Comparison of ENCODE assay signal across 9 cellular contexts in genomic region chr16:69326172-69326873, GRCh38. TPM values are rescaled to one million over a fixed set of nuclear protein-coding genes. Genes with fewer than 3 reads are reported as not detected.
DNase-seq lines count a peak whose midpoint lies in the region; ATAC-seq, FAIRE-seq and TF ChIP-seq lines count a peak whose summit lies in the region.
"Had no signal": no experiment of that assay in that cellular context is flagged by ENCODE, and none has a peak within 500 bp of the region (broad histone marks: within the 10 kb centered on the region; RNA-seq: fewer than 3 reads in every experiment).

No MANE protein-coding gene starts in this region.

- H3K4me1 ChIP-seq in CD8-positive, alpha-beta T cell (ENCODE audit: insufficient read depth, low read length), result peaks cover 35% of the 10 kb centered on the region
- H3K4me1 ChIP-seq in HepG2 (ENCODE audit: insufficient read depth, low read length) (peaks cover 60% of the 10 kb centered on the region), smooth muscle cell (ENCODE audit: low read depth) (peaks cover 16% of the 10 kb centered on the region)

- H3K4me2 ChIP-seq in HepG2 (ENCODE audit: low read depth, low read length) (peak overlapping the region; percentile 80), smooth muscle cell (no peak overlapping the region)

- H4K20me1 ChIP-seq in HepG2 (ENCODE audit: insufficient read depth, low read length), result peaks cover 35% of the 10 kb centered on the region
- H4K20me1 ChIP-seq in smooth muscle cell (ENCODE audit: low read depth), result peaks cover 57% of the 10 kb centered on the region

- POLR2A ChIA-PET in CD8-positive, alpha-beta T cell (lab: Charles Lee), result interaction anchor here (0.7 to 1.0 kb wide), 2 partner anchors 10 to 15 kb away, joined by 3 to 4 read pairs; partner anchors contain the start of gene VPS4A
- POLR2A ChIA-PET in HepG2 (lab: Yijun Ruan, JAX), result interaction anchor here (0.7 to 5.8 kb wide), 6 partner anchors 9 to 25 kb away, joined by 3 to 52 read pairs (median 8); partner anchors contain the start of genes COG8, NIP7, TMED6 and VPS4A

- in situ Hi-C loops in HepG2 (cut with HindIII; ENCODE audit: extremely low pct_ligation_motif_present, low pct_unique_long_range_greater_than_20kb), result no loop called here

- CTCF ChIA-PET in CD8-positive, alpha-beta T cell (lab: Charles Lee), result interaction anchor here (1.4 kb wide), 1 partner anchor 10 kb away, joined by 5 read pairs; no protein-coding TSS in a partner anchor
- CTCF ChIA-PET in HepG2 (lab: Yijun Ruan, JAX; ENCODE audit: low intra/inter-chr PET ratio, low total read pairs), result interaction anchor here (1.0 to 1.1 kb wide), 2 partner anchors 12 to 14 kb away, joined by 3 to 4 read pairs; partner anchors contain the start of gene NIP7

- no peaks in the 10 kb centered on the region for H3K9me3 Mint-ChIP-seq in CD8-positive, alpha-beta T cell

- peaks cover 3% of the 10 kb centered on the region for H3F3A ChIP-seq in smooth muscle cell (ENCODE audit: low read depth)

- H2AFZ ChIP-seq in HepG2 (ENCODE audit: low read length), result no peak overlapping the region
- no peak overlapping the region for H2AFZ ChIP-seq in smooth muscle cell (ENCODE audit: low read depth)

- no peak overlapping the region for H3K4me3 ChIP-seq in CD8-positive, alpha-beta T cell (ENCODE audit: low read depth, low read length)
- H3K4me3 ChIP-seq in HepG2 (replicated peaks in 1 of 3; ENCODE audit: insufficient read depth in 1 of 3, low read depth in 2 of 3, low read length in 3 of 3) (peak overlapping the region in 2 of 3 experiments; percentile 13 to 84; a peak in 4 of 6 replicates), smooth muscle cell (no peak overlapping the region)

- H3K79me2 ChIP-seq in HepG2 (ENCODE audit: insufficient read depth, low read length) (peaks cover 62% of the 10 kb centered on the region), smooth muscle cell (ENCODE audit: low read depth) (peaks cover 47% of the 10 kb centered on the region)

- H3K9me3 ChIP-seq in CD8-positive, alpha-beta T cell (ENCODE audit: low read length), result no peaks in the 10 kb centered on the region
- H3K9me3 ChIP-seq in HepG2 (ENCODE audit: low read length), result no peaks in the 10 kb centered on the region
- no peaks in the 10 kb centered on the region for H3K9me3 ChIP-seq in smooth muscle cell (replicated peaks; ENCODE audit: low read depth)

- H3K27me3 ChIP-seq in CD8-positive, alpha-beta T cell (ENCODE audit: insufficient read depth, low read length), result no peaks in the 10 kb centered on the region
- H3K27me3 ChIP-seq in HepG2 (ENCODE audit: control insufficient read depth in 1 of 2, insufficient read depth in 2 of 2, low read length in 2 of 2), result no peaks in the 10 kb centered on the region
- no peaks in the 10 kb centered on the region for H3K27me3 ChIP-seq in smooth muscle cell (ENCODE audit: low read depth)

- peaks cover 34% of the 10 kb centered on the region for H3K36me3 ChIP-seq in CD8-positive, alpha-beta T cell (ENCODE audit: insufficient read depth, low read length)
- H3K36me3 ChIP-seq in HepG2 (replicated peaks in 1 of 2; ENCODE audit: control insufficient read depth in 1 of 2, insufficient read depth in 2 of 2, low read length in 2 of 2) (peaks cover 24 to 46% of the 10 kb centered on the region in 2 experiments), smooth muscle cell (ENCODE audit: low read depth) (no peaks in the 10 kb centered on the region)

- no peak for ATAC-seq in CD8-positive, alpha-beta T cell
- peak; percentile 51 for ATAC-seq in HepG2
- no peak for ATAC-seq in HG03025 (IDR thresholded peaks at IDR 0.05; ENCODE audit: low FRiP score, unreplicated experiment)

- no peak for TF ChIP-seq CTCF in CD8-positive, alpha-beta T cell (IDR thresholded peaks at IDR 0.05)
- TF ChIP-seq CTCF in HepG2 (CRISPR knock-in tag; IDR thresholded peaks at IDR 0.05) (no peak), smooth muscle cell (IDR thresholded peaks at IDR 0.05; ENCODE audit: borderline replicate concordance, insufficient read depth, poor library complexity, severe bottlenecking) (no peak)

- BruUV-seq in HepG2 (replicated peaks; lab: Mats Ljungman, UMichigan), result TSS peak; percentile 10

- peak; percentile 33 to 40; a peak in 3 of 4 replicates for TF ChIP-seq EP300 in HepG2 (IDR thresholded peaks at IDR 0.05; ENCODE audit: low read depth in 2 of 2, low read length in 2 of 2)
- no peak for TF ChIP-seq EP300 in HepG2 (CRISPR knock-in tag; IDR thresholded peaks at IDR 0.05; ENCODE audit: borderline replicate concordance)

- no peak for DNase-seq in CD8-positive, alpha-beta T cell
- DNase-seq in RPMI8226 (peak; percentile 41), HepG2 (ENCODE audit: low spot score) (peak; percentile 94), smooth muscle cell (lab: John Stamatoyannopoulos, UW; ENCODE audit: unreplicated experiment) (no peak), middle frontal gyrus (ENCODE audit: extremely low spot score, low spot score) (no peak)
- DNase-seq: NCI-H446 had no signal

- H3K4me1 Mint-ChIP-seq in CD8-positive, alpha-beta T cell (ENCODE audit: low read depth), result peaks cover 49% of the 10 kb centered on the region

- FAIRE-seq in HepG2 (lab: Jason Lieb, UNC), result peak; percentile 94
- FAIRE-seq: colon, islet of Langerhans had no signal

- 13% methylated on average over 7 of the region's 7 CpGs for WGBS in HepG2 (ENCODE audit: low lambda C conversion rate)
- 88% methylated on average over 7 of the region's 7 CpGs for WGBS in smooth muscle cell (ENCODE audit: low lambda C conversion rate)

- intact Hi-C loops in CD8-positive, alpha-beta T cell (cut with DNase I, micrococcal nuclease), result no loop called here
- intact Hi-C loops in HepG2 (cut with micrococcal nuclease; ENCODE audit: unreplicated experiment), result loop anchor here (1.0 to 2.0 kb wide), 2 partner anchors 16 to 59 kb away; partner anchors contain the start of gene VPS4A

- peak overlapping the region; percentile 45 for H3K9ac ChIP-seq in HepG2 (ENCODE audit: insufficient read depth, low read depth, low read length)
- H3K9ac ChIP-seq in smooth muscle cell (ENCODE audit: low read depth), result no peak overlapping the region

- no peaks in the 10 kb centered on the region for H3K27me3 Mint-ChIP-seq in CD8-positive, alpha-beta T cell (ENCODE audit: low read depth)

- peak overlapping the region; percentile 15 for H3K4me3 Mint-ChIP-seq in CD8-positive, alpha-beta T cell

- H3K36me3 Mint-ChIP-seq in CD8-positive, alpha-beta T cell, result peaks cover 56% of the 10 kb centered on the region

- peak; percentile 11 to 36; a peak in 3 of 4 replicates for TF ChIP-seq POLR2A in HepG2 (IDR thresholded peaks at IDR 0.05; ENCODE audit: insufficient read depth in 1 of 2, low read depth in 2 of 2, low read length in 2 of 2)

- peak overlapping the region; percentile 80 for H3K27ac Mint-ChIP-seq in CD8-positive, alpha-beta T cell

- no peak overlapping the region for H3K27ac ChIP-seq in CD8-positive, alpha-beta T cell (ENCODE audit: low read depth, low read length)
- H3K27ac ChIP-seq in HepG2 (ENCODE audit: extremely low read length, insufficient read depth, low read length) (peak overlapping the region; percentile 68), smooth muscle cell (ENCODE audit: low read depth) (no peak overlapping the region)

- TF ChIP-seq RAD21 in HepG2 (CRISPR knock-in tag; IDR thresholded peaks at IDR 0.05), result 0 out of 2 replicates have a peak, but pooled peaks have one; percentile 15

RNA-seq across cellular contexts. Expression of gene PDF, which starts 4.1 kb away (rescaled TPM):
- total RNA-seq in CD8-positive, alpha-beta T cell, result 1 to 10 TPM; 3.3 to 3.6 TPM
- 26.8 and 48.8 TPM in 2 replicates for total RNA-seq in HepG2 (2016; rRNA removed; fragmentation: Illumina TruSeq; extraction: Trizol)
- 18.2 and 24.6 TPM in 2 replicates for total RNA-seq in HepG2 (2016; cell fraction: cytosol; rRNA removed; fragmentation: Illumina TruSeq; extraction: Trizol; ENCODE audit: low read depth)
- total RNA-seq in HepG2 (2016; cell fraction: insoluble cytoplasmic fraction; rRNA removed; fragmentation: Illumina TruSeq; extraction: Trizol), result 28.5 and 44.0 TPM in 2 replicates
- total RNA-seq in HepG2 (2016; cell fraction: membrane; rRNA removed; fragmentation: Illumina TruSeq; extraction: Trizol), result 38.4 and 44.7 TPM in 2 replicates
- total RNA-seq in HepG2 (2016; cell fraction: nucleus; rRNA removed; fragmentation: Illumina TruSeq; extraction: Trizol), result 29.9 and 30.3 TPM in 2 replicates
- 12.4 and 15.5 TPM in 2 replicates for polyA plus RNA-seq in HepG2 (2011; rRNA removed)
- 22.8 and 23.1 TPM in 2 replicates for polyA plus RNA-seq in HepG2 (2011; cell fraction: cytosol; rRNA removed)
- polyA plus RNA-seq in HepG2 (2011; cell fraction: nucleus; rRNA removed), result 24.7 and 25.0 TPM in 2 replicates
- 6.4 and 8.7 TPM in 2 replicates for polyA plus RNA-seq in HepG2 (2012)
- 23.5 and 29.1 TPM in 2 replicates for polyA plus RNA-seq in HepG2 (2016; cell fraction: cytosol; fragmentation: Illumina TruSeq; extraction: Trizol; ENCODE audit: low read depth)
- 23.7 and 27.1 TPM in 2 replicates for polyA plus RNA-seq in HepG2 (2016; cell fraction: insoluble cytoplasmic fraction; fragmentation: Illumina TruSeq; extraction: Trizol; ENCODE audit: low read depth)
- 21.1 and 25.6 TPM in 2 replicates for polyA plus RNA-seq in HepG2 (2016; cell fraction: membrane; fragmentation: Illumina TruSeq; extraction: Trizol; ENCODE audit: low read depth)
- 37.8 and 54.6 TPM in 2 replicates for polyA plus RNA-seq in HepG2 (2016; cell fraction: nucleus; fragmentation: Illumina TruSeq; extraction: Trizol; ENCODE audit: insufficient read depth, low read depth)
- 4.4 and 16.0 TPM in 2 replicates for polyA minus RNA-seq in HepG2 (2011; rRNA and poly(A)+ RNA removed; ENCODE audit: low replicate concordance)
- polyA minus RNA-seq in HepG2 (2011; cell fraction: cytosol; rRNA and poly(A)+ RNA removed), result 15.6 and 19.5 TPM in 2 replicates
- polyA minus RNA-seq in HepG2 (2011; cell fraction: nucleus; rRNA and poly(A)+ RNA removed), result 6.3 and 19.4 TPM in 2 replicates
- 4.0 and 4.4 TPM in 2 replicates for total RNA-seq in smooth muscle cell
- 5.4 and 12.2 TPM in 2 replicates for polyA plus RNA-seq in smooth muscle cell

RNA-seq across cellular contexts. Expression of gene COG8, which starts 13.0 kb away (rescaled TPM):
- total RNA-seq in CD8-positive, alpha-beta T cell, result 10 to 100 TPM; 19.3 to 19.6 TPM
- total RNA-seq in HepG2 (2016; rRNA removed; fragmentation: Illumina TruSeq; extraction: Trizol) (52.1 and 55.3 TPM in 2 replicates), smooth muscle cell (33.5 and 35.6 TPM in 2 replicates)
- total RNA-seq in HepG2 (2016; cell fraction: cytosol; rRNA removed; fragmentation: Illumina TruSeq; extraction: Trizol; ENCODE audit: low read depth), result 10.7 and 10.9 TPM in 2 replicates
- total RNA-seq in HepG2 (2016; cell fraction: insoluble cytoplasmic fraction; rRNA removed; fragmentation: Illumina TruSeq; extraction: Trizol), result 51.4 and 55.0 TPM in 2 replicates
- 19.3 and 21.7 TPM in 2 replicates for total RNA-seq in HepG2 (2016; cell fraction: membrane; rRNA removed; fragmentation: Illumina TruSeq; extraction: Trizol)
- 36.9 and 39.9 TPM in 2 replicates for total RNA-seq in HepG2 (2016; cell fraction: nucleus; rRNA removed; fragmentation: Illumina TruSeq; extraction: Trizol)
- polyA plus RNA-seq in HepG2 (2011; rRNA removed) (45.5 and 53.9 TPM in 2 replicates), smooth muscle cell (26.6 and 37.2 TPM in 2 replicates)
- 41.6 and 42.2 TPM in 2 replicates for polyA plus RNA-seq in HepG2 (2011; cell fraction: cytosol; rRNA removed)
- polyA plus RNA-seq in HepG2 (2011; cell fraction: nucleus; rRNA removed), result 54.2 and 55.8 TPM in 2 replicates
- 25.6 and 25.8 TPM in 2 replicates for polyA plus RNA-seq in HepG2 (2012)
- polyA plus RNA-seq in HepG2 (2016; cell fraction: cytosol; fragmentation: Illumina TruSeq; extraction: Trizol; ENCODE audit: low read depth), result 4.5 and 4.6 TPM in 2 replicates
- 43.6 and 45.3 TPM in 2 replicates for polyA plus RNA-seq in HepG2 (2016; cell fraction: insoluble cytoplasmic fraction; fragmentation: Illumina TruSeq; extraction: Trizol; ENCODE audit: low read depth)
- 8.1 and 10.3 TPM in 2 replicates for polyA plus RNA-seq in HepG2 (2016; cell fraction: membrane; fragmentation: Illumina TruSeq; extraction: Trizol; ENCODE audit: low read depth)
- 58.0 and 62.4 TPM in 2 replicates for polyA plus RNA-seq in HepG2 (2016; cell fraction: nucleus; fragmentation: Illumina TruSeq; extraction: Trizol; ENCODE audit: insufficient read depth, low read depth)
- polyA minus RNA-seq in HepG2 (2011; rRNA and poly(A)+ RNA removed; ENCODE audit: low replicate concordance), result 107 and 148 TPM in 2 replicates
- 58.2 and 58.3 TPM in 2 replicates for polyA minus RNA-seq in HepG2 (2011; cell fraction: cytosol; rRNA and poly(A)+ RNA removed)
- 63.6 and 70.5 TPM in 2 replicates for polyA minus RNA-seq in HepG2 (2011; cell fraction: nucleus; rRNA and poly(A)+ RNA removed)

RNA-seq across cellular contexts. Expression of gene NIP7, which starts 13.2 kb away (rescaled TPM):
- 10 to 100 TPM; 44.9 to 50.0 TPM for total RNA-seq in CD8-positive, alpha-beta T cell
- total RNA-seq in HepG2 (2016; rRNA removed; fragmentation: Illumina TruSeq; extraction: Trizol), result 114 and 144 TPM in 2 replicates
- 18.2 and 22.3 TPM in 2 replicates for total RNA-seq in HepG2 (2016; cell fraction: cytosol; rRNA removed; fragmentation: Illumina TruSeq; extraction: Trizol; ENCODE audit: low read depth)
- total RNA-seq in HepG2 (2016; cell fraction: insoluble cytoplasmic fraction; rRNA removed; fragmentation: Illumina TruSeq; extraction: Trizol), result 111 and 158 TPM in 2 replicates
- 44.6 and 49.9 TPM in 2 replicates for total RNA-seq in HepG2 (2016; cell fraction: membrane; rRNA removed; fragmentation: Illumina TruSeq; extraction: Trizol)
- 41.5 and 45.6 TPM in 2 replicates for total RNA-seq in HepG2 (2016; cell fraction: nucleus; rRNA removed; fragmentation: Illumina TruSeq; extraction: Trizol)
- 14.0 and 15.3 TPM in 2 replicates for polyA plus RNA-seq in HepG2 (2011; rRNA removed)
- 14.2 and 20.2 TPM in 2 replicates for polyA plus RNA-seq in HepG2 (2011; cell fraction: cytosol; rRNA removed)
- 6.7 and 10.3 TPM in 2 replicates for polyA plus RNA-seq in HepG2 (2011; cell fraction: nucleus; rRNA removed)
- polyA plus RNA-seq in HepG2 (2012), result 36.0 and 46.6 TPM in 2 replicates
- polyA plus RNA-seq in HepG2 (2016; cell fraction: cytosol; fragmentation: Illumina TruSeq; extraction: Trizol; ENCODE audit: low read depth), result 8.3 and 9.9 TPM in 2 replicates
- polyA plus RNA-seq in HepG2 (2016; cell fraction: insoluble cytoplasmic fraction; fragmentation: Illumina TruSeq; extraction: Trizol; ENCODE audit: low read depth), result 140 and 161 TPM in 2 replicates
- 25.6 and 25.8 TPM in 2 replicates for polyA plus RNA-seq in HepG2 (2016; cell fraction: membrane; fragmentation: Illumina TruSeq; extraction: Trizol; ENCODE audit: low read depth)
- 69.5 and 74.1 TPM in 2 replicates for polyA plus RNA-seq in HepG2 (2016; cell fraction: nucleus; fragmentation: Illumina TruSeq; extraction: Trizol; ENCODE audit: insufficient read depth, low read depth)
- 18.1 and 22.6 TPM in 2 replicates for polyA minus RNA-seq in HepG2 (2011; rRNA and poly(A)+ RNA removed; ENCODE audit: low replicate concordance)
- polyA minus RNA-seq in HepG2 (2011; cell fraction: cytosol; rRNA and poly(A)+ RNA removed), result 14.7 and 15.0 TPM in 2 replicates
- polyA minus RNA-seq in HepG2 (2011; cell fraction: nucleus; rRNA and poly(A)+ RNA removed), result 21.9 and 26.0 TPM in 2 replicates
- 13.3 and 17.0 TPM in 2 replicates for total RNA-seq in smooth muscle cell
- 20.0 and 20.3 TPM in 2 replicates for polyA plus RNA-seq in smooth muscle cell

RNA-seq across cellular contexts. Expression of gene VPS4A, which starts 15.2 kb away (rescaled TPM):
- total RNA-seq in CD8-positive, alpha-beta T cell, result 10 to 100 TPM; 64.2 to 66.5 TPM
- 21.0 and 27.9 TPM in 2 replicates for total RNA-seq in HepG2 (2016; rRNA removed; fragmentation: Illumina TruSeq; extraction: Trizol)
- total RNA-seq in HepG2 (2016; cell fraction: cytosol; rRNA removed; fragmentation: Illumina TruSeq; extraction: Trizol; ENCODE audit: low read depth), result 22.9 and 26.6 TPM in 2 replicates
- total RNA-seq in HepG2 (2016; cell fraction: insoluble cytoplasmic fraction; rRNA removed; fragmentation: Illumina TruSeq; extraction: Trizol), result 20.6 and 26.3 TPM in 2 replicates
- total RNA-seq in HepG2 (2016; cell fraction: membrane; rRNA removed; fragmentation: Illumina TruSeq; extraction: Trizol), result 35.0 and 37.1 TPM in 2 replicates
- 20.1 and 24.2 TPM in 2 replicates for total RNA-seq in HepG2 (2016; cell fraction: nucleus; rRNA removed; fragmentation: Illumina TruSeq; extraction: Trizol)
- 13.2 and 15.7 TPM in 2 replicates for polyA plus RNA-seq in HepG2 (2011; rRNA removed)
- polyA plus RNA-seq in HepG2 (2011; cell fraction: cytosol; rRNA removed), result 13.5 TPM in 2 replicates
- polyA plus RNA-seq in HepG2 (2011; cell fraction: nucleus; rRNA removed), result 19.8 and 23.6 TPM in 2 replicates
- polyA plus RNA-seq in HepG2 (2012), result 35.1 and 39.0 TPM in 2 replicates
- polyA plus RNA-seq in HepG2 (2016; cell fraction: cytosol; fragmentation: Illumina TruSeq; extraction: Trizol; ENCODE audit: low read depth), result 17.7 and 22.9 TPM in 2 replicates
- polyA plus RNA-seq in HepG2 (2016; cell fraction: insoluble cytoplasmic fraction; fragmentation: Illumina TruSeq; extraction: Trizol; ENCODE audit: low read depth), result 25.9 and 27.3 TPM in 2 replicates
- 29.1 and 33.5 TPM in 2 replicates for polyA plus RNA-seq in HepG2 (2016; cell fraction: membrane; fragmentation: Illumina TruSeq; extraction: Trizol; ENCODE audit: low read depth)
- 40.5 and 45.1 TPM in 2 replicates for polyA plus RNA-seq in HepG2 (2016; cell fraction: nucleus; fragmentation: Illumina TruSeq; extraction: Trizol; ENCODE audit: insufficient read depth, low read depth)
- polyA minus RNA-seq in HepG2 (2011; rRNA and poly(A)+ RNA removed; ENCODE audit: low replicate concordance), result 26.2 and 31.9 TPM in 2 replicates
- polyA minus RNA-seq in HepG2 (2011; cell fraction: cytosol; rRNA and poly(A)+ RNA removed), result 8.4 and 11.2 TPM in 2 replicates
- polyA minus RNA-seq in HepG2 (2011; cell fraction: nucleus; rRNA and poly(A)+ RNA removed), result 15.3 and 19.3 TPM in 2 replicates
- total RNA-seq in smooth muscle cell, result 18.7 and 21.5 TPM in 2 replicates
- polyA plus RNA-seq in smooth muscle cell, result 39.9 and 48.1 TPM in 2 replicates

RNA-seq across cellular contexts. Expression of gene TMED6, which starts 25.3 kb away (rescaled TPM):
- under 1 TPM; 0.60 to 0.92 TPM for total RNA-seq in CD8-positive, alpha-beta T cell
- 6.4 and 14.4 TPM in 2 replicates for total RNA-seq in HepG2 (2016; rRNA removed; fragmentation: Illumina TruSeq; extraction: Trizol)
- total RNA-seq in HepG2 (2016; cell fraction: cytosol; rRNA removed; fragmentation: Illumina TruSeq; extraction: Trizol; ENCODE audit: low read depth), result 2.9 and 4.8 TPM in 2 replicates
- total RNA-seq in HepG2 (2016; cell fraction: insoluble cytoplasmic fraction; rRNA removed; fragmentation: Illumina TruSeq; extraction: Trizol), result 9.7 and 13.1 TPM in 2 replicates
- 4.0 and 4.4 TPM in 2 replicates for total RNA-seq in HepG2 (2016; cell fraction: membrane; rRNA removed; fragmentation: Illumina TruSeq; extraction: Trizol)
- total RNA-seq in HepG2 (2016; cell fraction: nucleus; rRNA removed; fragmentation: Illumina TruSeq; extraction: Trizol), result 9.6 and 11.2 TPM in 2 replicates
- 9.8 and 10.5 TPM in 2 replicates for polyA plus RNA-seq in HepG2 (2011; rRNA removed)
- polyA plus RNA-seq in HepG2 (2011; cell fraction: cytosol; rRNA removed), result 8.0 and 12.8 TPM in 2 replicates
- polyA plus RNA-seq in HepG2 (2011; cell fraction: nucleus; rRNA removed), result 3.0 and 4.5 TPM in 2 replicates
- 6.0 and 10.3 TPM in 2 replicates for polyA plus RNA-seq in HepG2 (2012)
- polyA plus RNA-seq in HepG2 (2016; cell fraction: cytosol; fragmentation: Illumina TruSeq; extraction: Trizol; ENCODE audit: low read depth), result 3.8 and 4.3 TPM in 2 replicates
- 7.5 and 10.5 TPM in 2 replicates for polyA plus RNA-seq in HepG2 (2016; cell fraction: insoluble cytoplasmic fraction; fragmentation: Illumina TruSeq; extraction: Trizol; ENCODE audit: low read depth)
- 3.5 and 4.2 TPM in 2 replicates for polyA plus RNA-seq in HepG2 (2016; cell fraction: membrane; fragmentation: Illumina TruSeq; extraction: Trizol; ENCODE audit: low read depth)
- 17.8 and 20.3 TPM in 2 replicates for polyA plus RNA-seq in HepG2 (2016; cell fraction: nucleus; fragmentation: Illumina TruSeq; extraction: Trizol; ENCODE audit: insufficient read depth, low read depth)
- 1.3 and 10.3 TPM in 2 replicates for polyA minus RNA-seq in HepG2 (2011; rRNA and poly(A)+ RNA removed; ENCODE audit: low replicate concordance)
- 1.6 and 2.7 TPM in 2 replicates for polyA minus RNA-seq in HepG2 (2011; cell fraction: cytosol; rRNA and poly(A)+ RNA removed)
- 6.2 and 6.7 TPM in 2 replicates for polyA minus RNA-seq in HepG2 (2011; cell fraction: nucleus; rRNA and poly(A)+ RNA removed)
- total RNA-seq in smooth muscle cell, result 0.27 TPM in 1 of 2 replicates, not detected in the other
- 0.23 and 1.3 TPM in 2 replicates for polyA plus RNA-seq in smooth muscle cell

Comparison
In these comparisons a context has a peak if more than half of its experiments do, and no peak if none do; other contexts are left out.
1. DNase-seq: peak in RPMI8226 (single experiment) and HepG2 (single experiment); none in CD8-positive, alpha-beta T cell (0 of 7), smooth muscle cell (single experiment) and middle frontal gyrus (single experiment).
2. H3K4me3 ChIP-seq: peak in HepG2 (2 of 3); none in CD8-positive, alpha-beta T cell (single experiment) and smooth muscle cell (single experiment).